ENCODE assay signal across 1 cellular context in genomic region chr16:12576878-12577277, GRCh38.
TF ChIP-seq lines count a peak whose summit lies in the region.

No MANE protein-coding gene starts in this region.

TF ChIP-seq in HepG2, 621 proteins besides CTCF, POLR2A, EP300 and RAD21 (continued from another document):
- TF ChIP-seq, protein P1, sequence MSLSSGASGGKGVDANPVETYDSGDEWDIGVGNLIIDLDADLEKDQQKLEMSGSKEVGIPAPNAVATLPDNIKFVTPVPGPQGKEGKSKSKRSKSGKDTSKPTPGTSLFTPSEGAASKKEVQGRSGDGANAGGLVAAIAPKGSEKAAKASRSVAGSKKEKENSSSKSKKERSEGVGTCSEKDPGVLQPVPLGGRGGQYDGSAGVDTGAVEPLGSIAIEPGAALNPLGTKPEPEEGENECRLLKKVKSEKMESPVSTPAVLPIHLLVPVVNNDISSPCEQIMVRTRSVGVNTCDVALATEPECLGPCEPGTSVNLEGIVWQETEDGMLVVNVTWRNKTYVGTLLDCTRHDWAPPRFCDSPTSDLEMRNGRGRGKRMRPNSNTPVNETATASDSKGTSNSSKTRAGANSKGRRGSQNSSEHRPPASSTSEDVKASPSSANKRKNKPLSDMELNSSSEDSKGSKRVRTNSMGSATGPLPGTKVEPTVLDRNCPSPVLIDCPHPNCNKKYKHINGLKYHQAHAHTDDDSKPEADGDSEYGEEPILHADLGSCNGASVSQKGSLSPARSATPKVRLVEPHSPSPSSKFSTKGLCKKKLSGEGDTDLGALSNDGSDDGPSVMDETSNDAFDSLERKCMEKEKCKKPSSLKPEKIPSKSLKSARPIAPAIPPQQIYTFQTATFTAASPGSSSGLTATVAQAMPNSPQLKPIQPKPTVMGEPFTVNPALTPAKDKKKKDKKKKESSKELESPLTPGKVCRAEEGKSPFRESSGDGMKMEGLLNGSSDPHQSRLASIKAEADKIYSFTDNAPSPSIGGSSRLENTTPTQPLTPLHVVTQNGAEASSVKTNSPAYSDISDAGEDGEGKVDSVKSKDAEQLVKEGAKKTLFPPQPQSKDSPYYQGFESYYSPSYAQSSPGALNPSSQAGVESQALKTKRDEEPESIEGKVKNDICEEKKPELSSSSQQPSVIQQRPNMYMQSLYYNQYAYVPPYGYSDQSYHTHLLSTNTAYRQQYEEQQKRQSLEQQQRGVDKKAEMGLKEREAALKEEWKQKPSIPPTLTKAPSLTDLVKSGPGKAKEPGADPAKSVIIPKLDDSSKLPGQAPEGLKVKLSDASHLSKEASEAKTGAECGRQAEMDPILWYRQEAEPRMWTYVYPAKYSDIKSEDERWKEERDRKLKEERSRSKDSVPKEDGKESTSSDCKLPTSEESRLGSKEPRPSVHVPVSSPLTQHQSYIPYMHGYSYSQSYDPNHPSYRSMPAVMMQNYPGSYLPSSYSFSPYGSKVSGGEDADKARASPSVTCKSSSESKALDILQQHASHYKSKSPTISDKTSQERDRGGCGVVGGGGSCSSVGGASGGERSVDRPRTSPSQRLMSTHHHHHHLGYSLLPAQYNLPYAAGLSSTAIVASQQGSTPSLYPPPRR (CRISPR knock-in tag; IDR thresholded peaks at IDR 0.05; ENCODE audit: borderline replicate concordance) = no peak
- 0 out of 2 replicates have a peak, but pooled peaks have one; percentile 30 for TF ChIP-seq NFIB (CRISPR knock-in tag; IDR thresholded peaks at IDR 0.05; ENCODE audit: borderline replicate concordance)
- no peak for TF ChIP-seq IKZF4 (CRISPR knock-in tag; IDR thresholded peaks at IDR 0.05; ENCODE audit: borderline replicate concordance, low read depth, not compliant biosample characterization)
- TF ChIP-seq KDM5B (CRISPR knock-in tag; IDR thresholded peaks at IDR 0.05; ENCODE audit: borderline replicate concordance) = 0 out of 2 replicates have a peak, but pooled peaks have one; percentile 15
- TF ChIP-seq UBTF (CRISPR knock-in tag; IDR thresholded peaks at IDR 0.05) = no peak
- no peak for TF ChIP-seq TOE1 (CRISPR knock-in tag; IDR thresholded peaks at IDR 0.05)
- TF ChIP-seq, protein P2, sequence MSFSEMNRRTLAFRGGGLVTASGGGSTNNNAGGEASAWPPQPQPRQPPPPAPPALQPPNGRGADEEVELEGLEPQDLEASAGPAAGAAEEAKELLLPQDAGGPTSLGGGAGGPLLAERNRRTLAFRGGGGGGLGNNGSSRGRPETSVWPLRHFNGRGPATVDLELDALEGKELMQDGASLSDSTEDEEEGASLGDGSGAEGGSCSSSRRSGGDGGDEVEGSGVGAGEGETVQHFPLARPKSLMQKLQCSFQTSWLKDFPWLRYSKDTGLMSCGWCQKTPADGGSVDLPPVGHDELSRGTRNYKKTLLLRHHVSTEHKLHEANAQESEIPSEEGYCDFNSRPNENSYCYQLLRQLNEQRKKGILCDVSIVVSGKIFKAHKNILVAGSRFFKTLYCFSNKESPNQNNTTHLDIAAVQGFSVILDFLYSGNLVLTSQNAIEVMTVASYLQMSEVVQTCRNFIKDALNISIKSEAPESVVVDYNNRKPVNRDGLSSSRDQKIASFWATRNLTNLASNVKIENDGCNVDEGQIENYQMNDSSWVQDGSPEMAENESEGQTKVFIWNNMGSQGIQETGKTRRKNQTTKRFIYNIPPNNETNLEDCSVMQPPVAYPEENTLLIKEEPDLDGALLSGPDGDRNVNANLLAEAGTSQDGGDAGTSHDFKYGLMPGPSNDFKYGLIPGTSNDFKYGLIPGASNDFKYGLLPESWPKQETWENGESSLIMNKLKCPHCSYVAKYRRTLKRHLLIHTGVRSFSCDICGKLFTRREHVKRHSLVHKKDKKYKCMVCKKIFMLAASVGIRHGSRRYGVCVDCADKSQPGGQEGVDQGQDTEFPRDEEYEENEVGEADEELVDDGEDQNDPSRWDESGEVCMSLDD (CRISPR knock-in tag; IDR thresholded peaks at IDR 0.05; ENCODE audit: borderline replicate concordance) = no peak
- TF ChIP-seq, protein P3, sequence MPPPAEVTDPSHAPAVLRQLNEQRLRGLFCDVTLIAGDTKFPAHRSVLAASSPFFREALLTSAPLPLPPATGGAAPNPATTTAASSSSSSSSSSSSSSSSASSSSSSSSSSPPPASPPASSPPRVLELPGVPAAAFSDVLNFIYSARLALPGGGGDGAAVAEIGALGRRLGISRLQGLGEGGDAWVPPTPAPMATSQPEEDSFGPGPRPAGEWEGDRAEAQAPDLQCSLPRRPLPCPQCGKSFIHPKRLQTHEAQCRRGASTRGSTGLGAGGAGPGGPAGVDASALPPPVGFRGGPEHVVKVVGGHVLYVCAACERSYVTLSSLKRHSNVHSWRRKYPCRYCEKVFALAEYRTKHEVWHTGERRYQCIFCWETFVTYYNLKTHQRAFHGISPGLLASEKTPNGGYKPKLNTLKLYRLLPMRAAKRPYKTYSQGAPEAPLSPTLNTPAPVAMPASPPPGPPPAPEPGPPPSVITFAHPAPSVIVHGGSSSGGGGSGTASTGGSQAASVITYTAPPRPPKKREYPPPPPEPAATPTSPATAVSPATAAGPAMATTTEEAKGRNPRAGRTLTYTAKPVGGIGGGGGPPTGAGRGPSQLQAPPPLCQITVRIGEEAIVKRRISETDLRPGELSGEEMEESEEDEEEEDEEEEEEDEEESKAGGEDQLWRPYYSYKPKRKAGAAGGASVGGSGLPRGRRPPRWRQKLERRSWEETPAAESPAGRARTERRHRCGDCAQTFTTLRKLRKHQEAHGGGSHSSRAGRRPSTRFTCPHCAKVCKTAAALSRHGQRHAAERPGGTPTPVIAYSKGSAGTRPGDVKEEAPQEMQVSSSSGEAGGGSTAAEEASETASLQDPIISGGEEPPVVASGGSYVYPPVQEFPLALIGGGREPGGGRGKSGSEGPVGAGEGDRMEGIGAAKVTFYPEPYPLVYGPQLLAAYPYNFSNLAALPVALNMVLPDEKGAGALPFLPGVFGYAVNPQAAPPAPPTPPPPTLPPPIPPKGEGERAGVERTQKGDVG (CRISPR knock-in tag; IDR thresholded peaks at IDR 0.05; ENCODE audit: borderline replicate concordance) = no peak
- TF ChIP-seq ZNF883 (CRISPR knock-in tag; IDR thresholded peaks at IDR 0.05; ENCODE audit: not compliant biosample characterization) = no peak
- TF ChIP-seq TCF7L2 (IDR thresholded peaks at IDR 0.05; ENCODE audit: low read depth, low read length) = no peak
- TF ChIP-seq, protein P4, sequence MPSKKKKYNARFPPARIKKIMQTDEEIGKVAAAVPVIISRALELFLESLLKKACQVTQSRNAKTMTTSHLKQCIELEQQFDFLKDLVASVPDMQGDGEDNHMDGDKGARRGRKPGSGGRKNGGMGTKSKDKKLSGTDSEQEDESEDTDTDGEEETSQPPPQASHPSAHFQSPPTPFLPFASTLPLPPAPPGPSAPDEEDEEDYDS (CRISPR knock-in tag; IDR thresholded peaks at IDR 0.05) = no peak
- no peak for TF ChIP-seq SP140L (CRISPR knock-in tag; IDR thresholded peaks at IDR 0.05; ENCODE audit: borderline replicate concordance)
- no peak for TF ChIP-seq EEA1 (CRISPR knock-in tag; IDR thresholded peaks at IDR 0.05; ENCODE audit: borderline replicate concordance)
- TF ChIP-seq ZNF230 (CRISPR knock-in tag; IDR thresholded peaks at IDR 0.05) = 0 out of 2 replicates have a peak, but pooled peaks have one; percentile 36
- TF ChIP-seq, protein P5, sequence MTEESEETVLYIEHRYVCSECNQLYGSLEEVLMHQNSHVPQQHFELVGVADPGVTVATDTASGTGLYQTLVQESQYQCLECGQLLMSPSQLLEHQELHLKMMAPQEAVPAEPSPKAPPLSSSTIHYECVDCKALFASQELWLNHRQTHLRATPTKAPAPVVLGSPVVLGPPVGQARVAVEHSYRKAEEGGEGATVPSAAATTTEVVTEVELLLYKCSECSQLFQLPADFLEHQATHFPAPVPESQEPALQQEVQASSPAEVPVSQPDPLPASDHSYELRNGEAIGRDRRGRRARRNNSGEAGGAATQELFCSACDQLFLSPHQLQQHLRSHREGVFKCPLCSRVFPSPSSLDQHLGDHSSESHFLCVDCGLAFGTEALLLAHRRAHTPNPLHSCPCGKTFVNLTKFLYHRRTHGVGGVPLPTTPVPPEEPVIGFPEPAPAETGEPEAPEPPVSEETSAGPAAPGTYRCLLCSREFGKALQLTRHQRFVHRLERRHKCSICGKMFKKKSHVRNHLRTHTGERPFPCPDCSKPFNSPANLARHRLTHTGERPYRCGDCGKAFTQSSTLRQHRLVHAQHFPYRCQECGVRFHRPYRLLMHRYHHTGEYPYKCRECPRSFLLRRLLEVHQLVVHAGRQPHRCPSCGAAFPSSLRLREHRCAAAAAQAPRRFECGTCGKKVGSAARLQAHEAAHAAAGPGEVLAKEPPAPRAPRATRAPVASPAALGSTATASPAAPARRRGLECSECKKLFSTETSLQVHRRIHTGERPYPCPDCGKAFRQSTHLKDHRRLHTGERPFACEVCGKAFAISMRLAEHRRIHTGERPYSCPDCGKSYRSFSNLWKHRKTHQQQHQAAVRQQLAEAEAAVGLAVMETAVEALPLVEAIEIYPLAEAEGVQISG (CRISPR knock-in tag; IDR thresholded peaks at IDR 0.05) = no peak
- no peak for TF ChIP-seq PHB2 (IDR thresholded peaks at IDR 0.05; ENCODE audit: partially characterized antibody)
- TF ChIP-seq ZFP41 (CRISPR knock-in tag; IDR thresholded peaks at IDR 0.05; ENCODE audit: borderline replicate concordance) = no peak
- no peak for TF ChIP-seq TEAD2 (CRISPR knock-in tag; IDR thresholded peaks at IDR 0.05)
